ENCODE assay signal across 8 cellular contexts in the genomic region with DNA sequence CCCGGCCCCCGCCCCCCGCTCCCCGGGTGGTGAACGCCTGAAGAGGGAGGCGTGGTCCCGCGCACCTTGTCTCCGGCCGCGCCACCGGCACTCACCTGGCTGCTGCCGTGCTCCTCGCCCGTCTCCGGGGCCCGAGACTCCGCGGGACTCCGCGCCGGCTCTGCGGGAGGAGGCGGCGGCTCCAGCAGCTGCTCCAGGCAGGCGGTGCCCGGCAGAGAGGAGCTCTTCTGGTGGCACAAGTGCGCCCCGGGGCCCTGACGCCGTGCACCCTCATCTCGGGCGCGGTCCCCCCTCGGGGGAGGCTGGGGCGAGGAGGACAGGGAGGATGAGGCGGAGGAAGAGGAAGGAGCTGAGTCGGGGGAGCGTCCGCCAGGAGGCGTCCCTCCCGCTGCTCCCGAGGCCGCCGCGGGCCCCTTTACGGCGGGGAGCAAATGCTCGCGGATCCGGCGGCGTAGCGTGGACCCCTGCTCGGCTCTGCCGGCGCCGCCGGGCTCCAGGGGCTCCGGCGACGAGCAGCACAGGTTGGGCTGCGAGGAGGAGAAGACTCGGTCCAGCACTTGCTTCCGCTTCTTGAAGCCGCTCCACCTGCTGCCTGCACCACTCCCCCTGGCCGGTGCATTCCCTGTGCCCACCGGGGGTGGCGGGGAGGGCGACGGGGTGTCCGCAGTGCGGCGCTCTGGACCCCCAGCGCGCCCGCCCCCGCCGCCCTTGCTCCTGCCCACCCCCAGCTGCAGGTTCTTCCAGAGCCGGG. TPM values are rescaled to one million over a fixed set of nuclear protein-coding genes. Genes with fewer than 3 reads are reported as not detected.
DNase-seq lines count a peak whose midpoint lies in the region; ATAC-seq, FAIRE-seq and TF ChIP-seq lines count a peak whose summit lies in the region.

No MANE protein-coding gene starts in this region.

- TF ChIP-seq POLR2A in HepG2 (IDR thresholded peaks at IDR 0.05; ENCODE audit: insufficient read depth in 1 of 2, low read depth in 2 of 2, low read length in 2 of 2): no peak

- H3K4me1 Mint-ChIP-seq in CD8-positive, alpha-beta T cell (ENCODE audit: low read depth): peaks cover 11% of the 10 kb centered on the region
- H3K4me1 Mint-ChIP-seq in central memory CD8-positive, alpha-beta T cell: peaks cover 5% of the 10 kb centered on the region
- peaks cover 15% of the 10 kb centered on the region for H3K4me1 Mint-ChIP-seq in stimulated activated naive CD8-positive, alpha-beta T cell treated with anti-CD3 and anti-CD28 coated beads, Interleukin-15, amount 100 ng/mL, for 72 hours

- no peaks in the 10 kb centered on the region for H3K79me2 ChIP-seq in HepG2 (ENCODE audit: insufficient read depth, low read length)

- H3K4me3 ChIP-seq in CD8-positive, alpha-beta T cell (ENCODE audit: low read depth, low read length): peak overlapping the region; percentile 37
- H3K4me3 ChIP-seq in HepG2 (replicated peaks in 1 of 3; ENCODE audit: insufficient read depth in 1 of 3, low read depth in 2 of 3, low read length in 3 of 3): peak overlapping the region; percentile 47 to 74 (median 59); a peak in 5 of 6 replicates

- peak in 1 of 7 experiments; percentile 5 for DNase-seq in CD8-positive, alpha-beta T cell
- DNase-seq in RPMI8226 (peak; percentile 62), HepG2 (ENCODE audit: low spot score) (no peak)
- DNase-seq in central memory CD8-positive, alpha-beta T cell (ENCODE audit: low spot score in 2 of 2): no peak
- DNase-seq in stimulated activated naive CD8-positive, alpha-beta T cell treated with anti-CD3 and anti-CD28 coated beads, Interleukin-15, amount 100 ng/mL, for 72 hours: peak; percentile 37 to 52

- in situ Hi-C loops in HepG2 (cut with HindIII; ENCODE audit: extremely low pct_ligation_motif_present, low pct_unique_long_range_greater_than_20kb): loop anchor here (25.0 kb wide), 1 partner anchor 553 kb away; no protein-coding TSS in a partner anchor

- H3K4me2 ChIP-seq in HepG2 (ENCODE audit: low read depth, low read length): peak overlapping the region; percentile 76

- H4K20me1 ChIP-seq in HepG2 (ENCODE audit: insufficient read depth, low read length): no peaks in the 10 kb centered on the region

- no TSS peak for BruUV-seq in HepG2 (replicated peaks; lab: Mats Ljungman, UMichigan)

- H3K4me3 Mint-ChIP-seq in CD8-positive, alpha-beta T cell: peak overlapping the region; percentile 67
- peak overlapping the region; percentile 46 for H3K4me3 Mint-ChIP-seq in central memory CD8-positive, alpha-beta T cell
- peak overlapping the region; percentile 67 to 78 for H3K4me3 Mint-ChIP-seq in stimulated activated naive CD8-positive, alpha-beta T cell treated with anti-CD3 and anti-CD28 coated beads, Interleukin-15, amount 100 ng/mL, for 72 hours

- CTCF ChIA-PET in CD8-positive, alpha-beta T cell (lab: Charles Lee): no interaction called here
- CTCF ChIA-PET in HepG2 (lab: Yijun Ruan, JAX; ENCODE audit: low intra/inter-chr PET ratio, low total read pairs): no interaction called here

- POLR2A ChIA-PET in CD8-positive, alpha-beta T cell (lab: Charles Lee): no interaction called here
- POLR2A ChIA-PET in HepG2 (lab: Yijun Ruan, JAX): no interaction called here

- H2AFZ ChIP-seq in HepG2 (ENCODE audit: low read length): no peak overlapping the region

- H3K4me1 ChIP-seq in CD8-positive, alpha-beta T cell (ENCODE audit: insufficient read depth, low read length): peaks cover 10% of the 10 kb centered on the region
- peaks cover 7% of the 10 kb centered on the region; the same call in 1 of the 2 replicates for H3K4me1 ChIP-seq in HepG2 (ENCODE audit: insufficient read depth, low read length)

- TF ChIP-seq CTCF in CD8-positive, alpha-beta T cell (IDR thresholded peaks at IDR 0.05): no peak
- TF ChIP-seq CTCF in HepG2 (CRISPR knock-in tag; IDR thresholded peaks at IDR 0.05): peak; percentile 74

- intact Hi-C loops in CD8-positive, alpha-beta T cell (cut with DNase I, micrococcal nuclease): no loop called here
- intact Hi-C loops in HepG2 (cut with micrococcal nuclease; ENCODE audit: unreplicated experiment): no loop called here

- TF ChIP-seq EP300 in HepG2 (IDR thresholded peaks at IDR 0.05; ENCODE audit: low read depth in 2 of 2, low read length in 2 of 2) (no peak), HepG2 (CRISPR knock-in tag; IDR thresholded peaks at IDR 0.05; ENCODE audit: borderline replicate concordance) (no peak)

- TF ChIP-seq RAD21 in HepG2 (CRISPR knock-in tag; IDR thresholded peaks at IDR 0.05): peak; percentile 42; the same call in 1 of the 2 replicates

- no peaks in the 10 kb centered on the region for H3K9me3 Mint-ChIP-seq in CD8-positive, alpha-beta T cell
- H3K9me3 Mint-ChIP-seq in central memory CD8-positive, alpha-beta T cell: no peaks in the 10 kb centered on the region
- no peaks in the 10 kb centered on the region for H3K9me3 Mint-ChIP-seq in stimulated activated naive CD8-positive, alpha-beta T cell treated with anti-CD3 and anti-CD28 coated beads, Interleukin-15, amount 100 ng/mL, for 72 hours

- H3K9ac ChIP-seq in HepG2 (ENCODE audit: insufficient read depth, low read depth, low read length): no peak overlapping the region

- ATAC-seq in CD8-positive, alpha-beta T cell: peak; percentile 42
- peak; percentile 60 for ATAC-seq in GM18868 (IDR thresholded peaks at IDR 0.05; ENCODE audit: unreplicated experiment)
- ATAC-seq in HG03342 (IDR thresholded peaks at IDR 0.05; ENCODE audit: unreplicated experiment): peak; percentile 52
- ATAC-seq in central memory CD8-positive, alpha-beta T cell (replicated peaks; ENCODE audit: extremely low read depth, poor library complexity, severe bottlenecking): peak; percentile 48
- peak; percentile 82 for ATAC-seq in HepG2
- peak; percentile 73 for ATAC-seq in stimulated activated naive CD8-positive, alpha-beta T cell treated with anti-CD3 and anti-CD28 coated beads, Interleukin-15, amount 100 ng/mL, for 72 hours
- ATAC-seq in GM18517 (IDR thresholded peaks at IDR 0.05; ENCODE audit: unreplicated experiment): no peak

- no peaks in the 10 kb centered on the region for H3K9me3 ChIP-seq in CD8-positive, alpha-beta T cell (ENCODE audit: low read length)
- H3K9me3 ChIP-seq in HepG2 (ENCODE audit: low read length): no peaks in the 10 kb centered on the region

- no peak overlapping the region for H3K27ac ChIP-seq in CD8-positive, alpha-beta T cell (ENCODE audit: low read depth, low read length)
- no peak overlapping the region for H3K27ac ChIP-seq in HepG2 (ENCODE audit: extremely low read length, insufficient read depth, low read length)

- peaks cover 12% of the 10 kb centered on the region for H3K27me3 ChIP-seq in CD8-positive, alpha-beta T cell (ENCODE audit: insufficient read depth, low read length)
- H3K27me3 ChIP-seq in HepG2 (ENCODE audit: control insufficient read depth in 1 of 2, insufficient read depth in 2 of 2, low read length in 2 of 2): peaks cover 2 to 39% of the 10 kb centered on the region in 2 experiments

- H3K36me3 ChIP-seq in CD8-positive, alpha-beta T cell (ENCODE audit: insufficient read depth, low read length): no peaks in the 10 kb centered on the region
- no peaks in the 10 kb centered on the region for H3K36me3 ChIP-seq in HepG2 (replicated peaks in 1 of 2; ENCODE audit: control insufficient read depth in 1 of 2, insufficient read depth in 2 of 2, low read length in 2 of 2)

- WGBS in HepG2 (ENCODE audit: low lambda C conversion rate): 1% methylated on average over 8 of the region's 80 CpGs

- peaks cover 55% of the 10 kb centered on the region for H3K27me3 Mint-ChIP-seq in CD8-positive, alpha-beta T cell (ENCODE audit: low read depth)
- H3K27me3 Mint-ChIP-seq in central memory CD8-positive, alpha-beta T cell: peaks cover 79% of the 10 kb centered on the region
- H3K27me3 Mint-ChIP-seq in stimulated activated naive CD8-positive, alpha-beta T cell treated with anti-CD3 and anti-CD28 coated beads, Interleukin-15, amount 100 ng/mL, for 72 hours: peaks cover 73% of the 10 kb centered on the region

- H3K36me3 Mint-ChIP-seq in CD8-positive, alpha-beta T cell: no peaks in the 10 kb centered on the region
- H3K36me3 Mint-ChIP-seq in central memory CD8-positive, alpha-beta T cell (ENCODE audit: insufficient read depth): no peaks in the 10 kb centered on the region

- no peak overlapping the region for H3K27ac Mint-ChIP-seq in CD8-positive, alpha-beta T cell
- H3K27ac Mint-ChIP-seq in central memory CD8-positive, alpha-beta T cell (ENCODE audit: low read depth): no peak overlapping the region
- H3K27ac Mint-ChIP-seq in stimulated activated naive CD8-positive, alpha-beta T cell treated with anti-CD3 and anti-CD28 coated beads, Interleukin-15, amount 100 ng/mL, for 72 hours: no peak overlapping the region

- no peak for FAIRE-seq in HepG2 (lab: Jason Lieb, UNC)

TF ChIP-seq in HepG2, 621 proteins besides CTCF, POLR2A, EP300 and RAD21 (continues in another document):
- TF ChIP-seq XRCC5 (optimal IDR thresholded peaks at IDR 0.05; ENCODE audit: low read length): no peak
- peak; percentile 31; the same call in 1 of the 2 replicates for TF ChIP-seq YEATS4 (CRISPR knock-in tag; IDR thresholded peaks at IDR 0.05; ENCODE audit: borderline replicate concordance)
- TF ChIP-seq REPIN1 (CRISPR knock-in tag; IDR thresholded peaks at IDR 0.05; ENCODE audit: borderline replicate concordance, low read depth): peak; percentile 41; the same call in 1 of the 2 replicates

RNA-seq across cellular contexts. Expression of a gene that starts 1.0 kb away (rescaled TPM):
- under 1 TPM; 0.44 to 0.65 TPM for total RNA-seq in CD8-positive, alpha-beta T cell
- total RNA-seq in HepG2 (2016; rRNA removed; fragmentation: Illumina TruSeq; extraction: Trizol): 0.15 TPM in 1 of 2 replicates, not detected in the other
- total RNA-seq in HepG2 (2016; cell fraction: cytosol; rRNA removed; fragmentation: Illumina TruSeq; extraction: Trizol; ENCODE audit: low read depth): not detected in 2 replicates
- total RNA-seq in HepG2 (2016; cell fraction: insoluble cytoplasmic fraction; rRNA removed; fragmentation: Illumina TruSeq; extraction: Trizol): 0.11 and 0.18 TPM in 2 replicates
- total RNA-seq in HepG2 (2016; cell fraction: membrane; rRNA removed; fragmentation: Illumina TruSeq; extraction: Trizol): 0.17 TPM in 1 of 2 replicates, not detected in the other
- total RNA-seq in HepG2 (2016; cell fraction: nucleus; rRNA removed; fragmentation: Illumina TruSeq; extraction: Trizol): 0.53 TPM in 1 of 2 replicates, not detected in the other
- 0.21 and 0.48 TPM in 2 replicates for polyA plus RNA-seq in HepG2 (2011; rRNA removed)
- polyA plus RNA-seq in HepG2 (2011; cell fraction: cytosol; rRNA removed): 0.14 and 0.15 TPM in 2 replicates
- 0.23 and 0.27 TPM in 2 replicates for polyA plus RNA-seq in HepG2 (2011; cell fraction: nucleus; rRNA removed)
- polyA plus RNA-seq in HepG2 (2012): 0.13 and 0.25 TPM in 2 replicates
- not detected in 2 replicates for polyA plus RNA-seq in HepG2 (2016; cell fraction: cytosol; fragmentation: Illumina TruSeq; extraction: Trizol; ENCODE audit: low read depth)
- not detected in 2 replicates for polyA plus RNA-seq in HepG2 (2016; cell fraction: insoluble cytoplasmic fraction; fragmentation: Illumina TruSeq; extraction: Trizol; ENCODE audit: low read depth)
- polyA plus RNA-seq in HepG2 (2016; cell fraction: membrane; fragmentation: Illumina TruSeq; extraction: Trizol; ENCODE audit: low read depth): not detected in 2 replicates
- not detected in 2 replicates for polyA plus RNA-seq in HepG2 (2016; cell fraction: nucleus; fragmentation: Illumina TruSeq; extraction: Trizol; ENCODE audit: insufficient read depth, low read depth)
- 9.7 TPM in 1 of 2 replicates, not detected in the other for polyA minus RNA-seq in HepG2 (2011; rRNA and poly(A)+ RNA removed; ENCODE audit: low replicate concordance)
- polyA minus RNA-seq in HepG2 (2011; cell fraction: cytosol; rRNA and poly(A)+ RNA removed): not detected in 2 replicates
- 2.1 and 2.4 TPM in 2 replicates for polyA minus RNA-seq in HepG2 (2011; cell fraction: nucleus; rRNA and poly(A)+ RNA removed)

Comparison
In these comparisons a context has a peak if more than half of its experiments do, and no peak if none do; other contexts are left out.
1. DNase-seq: peak in RPMI8226 (single experiment) and stimulated activated naive CD8-positive, alpha-beta T cell treated with anti-CD3 and anti-CD28 coated beads, Interleukin-15, amount 100 ng/mL, for 72 hours (2 of 2); none in central memory CD8-positive, alpha-beta T cell (0 of 2) and HepG2 (single experiment).
2. Peak in every context shown above with its lines, with median percentiles within 50 percentile points of each other: H3K4me3 Mint-ChIP-seq.